In the genomic region with DNA sequence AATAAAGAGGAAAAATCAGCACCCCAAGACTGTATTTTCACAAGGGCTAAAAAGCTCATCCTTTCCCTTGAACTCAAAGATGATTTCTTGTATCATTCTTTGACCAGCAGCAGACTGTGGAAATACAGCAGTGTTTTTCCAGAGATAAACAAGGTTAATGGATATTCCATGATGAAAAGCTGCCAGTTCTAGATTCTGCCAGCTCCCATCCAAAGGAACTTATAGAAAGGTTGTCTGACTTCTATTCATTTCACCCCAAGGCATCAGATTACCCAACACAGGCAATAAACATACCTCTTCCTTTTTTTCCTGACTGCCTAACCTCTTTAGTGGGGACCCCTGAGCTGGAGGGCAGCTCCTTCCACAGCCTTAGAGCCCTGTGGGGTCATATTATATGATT, we compare ENCODE assay signal across 22 cellular contexts.
"Had no signal": no experiment of that assay in that cellular context is flagged by ENCODE, and none has a peak within 500 bp of the region (broad histone marks: within the 10 kb centered on the region; RNA-seq: fewer than 3 reads in every experiment).

No MANE protein-coding gene starts in this region.

- DNase-seq: activated B cell treated with CpG ODN at 0.5 μM for 24 hours; activated CD4-positive, alpha-beta T cell treated with anti-CD3 and anti-CD28 coated beads for 1 hour; activated CD4-positive, alpha-beta T cell treated with anti-CD3 and anti-CD28 coated beads, Interleukin-2, amount 10 ng/mL, durations not matched to agents 24 days and 14 days; activated CD4-positive, alpha-beta T cell treated with anti-CD3 and anti-CD28 coated beads, Interleukin-2, amount 50 U/mL, for 48 hours; activated CD8-positive, alpha-beta memory T cell treated with anti-CD3 and anti-CD28 coated beads, Interleukin-2, amount 10 ng/mL, durations not matched to agents 7 days and 5 days; activated gamma-delta T cell; activated naive CD4-positive, alpha-beta T cell treated with anti-CD3 and anti-CD28 coated beads for 36 hours; activated T-cell treated with anti-CD3 and anti-CD28 coated beads, Interleukin-2, amount 50 U/mL, for 24 hours; amygdala; cerebellar nuclear complex; Karpas-422; NCI-H1048; NCI-H146; NCI-H187 treated with DMSO at 0.1 percent for 48 hours; NCI-H2081 treated with DMSO at 0.1 percent for 48 hours; NCI-H446; NCI-H524; PC-3; SIG-M5; T-helper 2 cell; T1000 had no signal

- FAIRE-seq: TTC549 had no signal

- ATAC-seq: activated CD8-positive, alpha-beta memory T cell treated with anti-CD3 and anti-CD28 coated beads, Interleukin-2, amount 10 ng/mL, durations not matched to agents 7 days and 5 days; PC-3 had no signal
